ENCODE assay signal across 11 cellular contexts in genomic region chr6:125787791-125788190, GRCh38. TPM values are rescaled to one million over a fixed set of nuclear protein-coding genes. Genes with fewer than 3 reads are reported as not detected.
DNase-seq lines count a peak whose midpoint lies in the region; ATAC-seq, FAIRE-seq and TF ChIP-seq lines count a peak whose summit lies in the region.
"Had no signal": no experiment of that assay in that cellular context is flagged by ENCODE, and none has a peak within 500 bp of the region (broad histone marks: within the 10 kb centered on the region; RNA-seq: fewer than 3 reads in every experiment).

No MANE protein-coding gene starts in this region.

- no peaks in the 10 kb centered on the region for H3K9me3 ChIP-seq in T-helper 17 cell (ENCODE audit: control insufficient read depth, low read length, poor library complexity, severe bottlenecking)

- no peaks in the 10 kb centered on the region for H3K27me3 ChIP-seq in BJ (ENCODE audit: control insufficient read depth, insufficient read depth, low read length)

- CTCF ChIA-PET in BJ (lab: Yijun Ruan, JAX) = interaction anchor here (1.4 to 5.0 kb wide), 5 partner anchors 63 to 187 kb away, joined by 4 to 49 read pairs (median 12); partner anchors contain the start of gene HINT3

- no peaks in the 10 kb centered on the region for H3K27me3 Mint-ChIP-seq in T-helper 17 cell
- H3K27me3 Mint-ChIP-seq in T-helper 2 cell treated with Interferon-gamma antibody and Interleukin-4, amounts not matched to agents 5 μg/mL and 100 μg/mL, for 36 hours (ENCODE audit: low read depth) = no peaks in the 10 kb centered on the region
- H3K27me3 Mint-ChIP-seq in endothelial cell (ENCODE audit: unreplicated experiment) = peaks cover 2% of the 10 kb centered on the region

- H3K36me3 ChIP-seq in BJ (ENCODE audit: control insufficient read depth, insufficient read depth, low read length) = peaks cover 2% of the 10 kb centered on the region; the same call in 1 of the 2 replicates

- H3K4me3 Mint-ChIP-seq in T-helper 17 cell = no peak overlapping the region
- no peak overlapping the region for H3K4me3 Mint-ChIP-seq in T-helper 2 cell treated with Interferon-gamma antibody and Interleukin-4, amounts not matched to agents 5 μg/mL and 100 μg/mL, for 36 hours
- H3K4me3 Mint-ChIP-seq in endothelial cell (ENCODE audit: unreplicated experiment) = no peak overlapping the region

- no peaks in the 10 kb centered on the region for H3K9me3 Mint-ChIP-seq in T-helper 2 cell treated with Interferon-gamma antibody and Interleukin-4, amounts not matched to agents 5 μg/mL and 100 μg/mL, for 36 hours
- no peaks in the 10 kb centered on the region for H3K9me3 Mint-ChIP-seq in endothelial cell (ENCODE audit: unreplicated experiment)

- H3K4me3 ChIP-seq in BJ (ENCODE audit: low read depth, low read length) = no peak overlapping the region

- no peaks in the 10 kb centered on the region for H3K36me3 Mint-ChIP-seq in T-helper 17 cell (ENCODE audit: low read depth)
- H3K36me3 Mint-ChIP-seq in T-helper 2 cell treated with Interferon-gamma antibody and Interleukin-4, amounts not matched to agents 5 μg/mL and 100 μg/mL, for 36 hours (ENCODE audit: low read depth) = peaks cover 15% of the 10 kb centered on the region
- H3K36me3 Mint-ChIP-seq in endothelial cell (ENCODE audit: low read depth, unreplicated experiment) = no peaks in the 10 kb centered on the region

- ATAC-seq in T-helper 17 cell = no peak
- no peak for ATAC-seq in HG02642 (IDR thresholded peaks at IDR 0.05; ENCODE audit: poor library complexity, unreplicated experiment)

- H3K4me1 Mint-ChIP-seq in T-helper 17 cell (peaks cover 23% of the 10 kb centered on the region), endothelial cell (ENCODE audit: unreplicated experiment) (peaks cover 21% of the 10 kb centered on the region)
- peaks cover 35% of the 10 kb centered on the region for H3K4me1 Mint-ChIP-seq in T-helper 2 cell treated with Interferon-gamma antibody and Interleukin-4, amounts not matched to agents 5 μg/mL and 100 μg/mL, for 36 hours (ENCODE audit: low read depth)

- POLR2A ChIA-PET in BJ (lab: Charles Lee) = no interaction called here

- peak; percentile 67 for FAIRE-seq in GM18507 (lab: Jason Lieb, UNC)
- FAIRE-seq: GM12892, islet of Langerhans had no signal

- DNase-seq in BJ (ENCODE audit: low read depth) (no peak), GM18507 (ENCODE audit: extremely low spot score, insufficient read length, low read depth) (no peak), T-helper 17 cell (no peak), iris pigment epithelial cell (ENCODE audit: low read depth) (peak; percentile 66), endothelial cell (ENCODE audit: low spot score) (no peak), RKO (ENCODE audit: low spot score) (no peak)
- DNase-seq in T-helper 2 cell treated with Interferon-gamma antibody and Interleukin-4, amounts not matched to agents 5 μg/mL and 100 μg/mL, for 36 hours (ENCODE audit: low spot score) = no peak
- DNase-seq: aorta had no signal

- H3K27ac Mint-ChIP-seq in T-helper 17 cell (peak overlapping the region; percentile 97), endothelial cell (ENCODE audit: unreplicated experiment) (no peak overlapping the region)
- no peak overlapping the region for H3K27ac Mint-ChIP-seq in T-helper 2 cell treated with Interferon-gamma antibody and Interleukin-4, amounts not matched to agents 5 μg/mL and 100 μg/mL, for 36 hours

- TF ChIP-seq CTCF in BJ (IDR thresholded peaks at IDR 0.05; ENCODE audit: insufficient read depth, low read depth, low read length) (peak; percentile 20; the same call in 1 of the 2 replicates), endothelial cell (IDR thresholded peaks at IDR 0.05; ENCODE audit: unreplicated experiment) (no peak)

RNA-seq across cellular contexts. Expression of gene NCOA7, which starts 3.0 kb away (rescaled TPM):
- polyA plus RNA-seq in BJ (2011; rRNA removed) = 27.2 and 29.7 TPM in 2 replicates
- 30.9 and 55.3 TPM in 2 replicates for polyA minus RNA-seq in BJ (2011; rRNA and poly(A)+ RNA removed)
- total RNA-seq in T-helper 17 cell = 10 to 100 TPM; 49.5 to 62.4 TPM
- 26.2 TPM for total RNA-seq in endothelial cell (ENCODE audit: unreplicated experiment)

RNA-seq across cellular contexts. Expression of gene HEY2, which starts 38.4 kb away (rescaled TPM):
- polyA plus RNA-seq in BJ (2011; rRNA removed) = not detected in 2 replicates
- polyA minus RNA-seq in BJ (2011; rRNA and poly(A)+ RNA removed) = not detected in 2 replicates
- under 1 TPM in 1 of 2 donors, not detected in 1; 0.23 TPM for total RNA-seq in T-helper 17 cell
- 82.7 TPM for total RNA-seq in endothelial cell (ENCODE audit: unreplicated experiment)

Comparison
In these comparisons a context has a peak if more than half of its experiments do, and no peak if none do; other contexts are left out.
1. RNA of gene HEY2, which starts 38.4 kb away (total RNA-seq): 82.7 TPM in endothelial cell (single experiment); 0.23 TPM in T-helper 17 cell; every median in the first group is over 10 times any median in the second.